In the genomic region with DNA sequence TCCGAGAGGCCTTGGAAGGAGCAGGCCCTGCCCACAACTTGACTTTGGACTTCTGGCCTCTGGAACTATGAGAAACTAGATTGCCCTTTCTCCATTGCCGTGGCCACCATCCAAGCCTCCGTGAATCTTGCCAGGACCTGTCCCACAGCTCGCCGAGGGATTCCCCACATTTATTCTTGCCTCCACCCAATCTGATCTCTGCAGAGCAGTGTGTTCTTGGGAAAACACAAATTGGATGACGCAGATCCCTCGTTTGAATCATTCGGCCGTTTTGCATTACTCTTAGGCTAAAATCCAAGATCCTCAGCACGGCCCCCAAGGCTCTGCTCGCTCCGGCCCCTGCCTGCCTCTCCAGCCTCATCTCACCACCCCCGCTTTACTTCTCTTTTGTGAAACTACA, we compare ENCODE assay signal across 18 cellular contexts.
"Had no signal": no experiment of that assay in that cellular context is flagged by ENCODE, and none has a peak within 500 bp of the region (broad histone marks: within the 10 kb centered on the region; RNA-seq: fewer than 3 reads in every experiment).

No MANE protein-coding gene starts in this region.

- ATAC-seq: activated CD8-positive, alpha-beta T cell treated with anti-CD3 and anti-CD28 coated beads, Interleukin-2, amount 10 ng/mL, durations not matched to agents 7 days and 5 days; effector memory CD8-positive, alpha-beta T cell; WTC11 had no signal

- H3K27ac Mint-ChIP-seq: activated CD8-positive, alpha-beta T cell treated with anti-CD3 and anti-CD28 coated beads, Interleukin-2, amount 10 ng/mL, durations not matched to agents 7 days and 5 days; dendritic cell treated with granulocyte-macrophage colony-stimulating factor and Interleukin-4, amounts not matched to agents 40 ng/mL and 50 ng/mL, for 4 days; effector memory CD8-positive, alpha-beta T cell; stimulated activated naive B cell treated with anti-CD40 and anti-IgM and Interleukin-4, amounts not matched to agents 10 μg/mL and 1 μg/mL and 100 μg/mL, for 72 hours; type B pancreatic cell; WTC11 had no signal

- H3K4me1 Mint-ChIP-seq: WTC11 had no signal

- H3K27me3 ChIP-seq: right atrium auricular region, spleen had no signal

- H3K4me1 ChIP-seq: parathyroid adenoma, right atrium auricular region, spleen had no signal

- H3K4me3 Mint-ChIP-seq: activated CD8-positive, alpha-beta T cell treated with anti-CD3 and anti-CD28 coated beads, Interleukin-2, amount 10 ng/mL, durations not matched to agents 7 days and 5 days; dendritic cell treated with granulocyte-macrophage colony-stimulating factor and Interleukin-4, amounts not matched to agents 40 ng/mL and 50 ng/mL, for 4 days; effector memory CD8-positive, alpha-beta T cell; stimulated activated naive B cell treated with anti-CD40 and anti-IgM and Interleukin-4, amounts not matched to agents 10 μg/mL and 1 μg/mL and 100 μg/mL, for 72 hours; type B pancreatic cell; WTC11 had no signal

- H3K36me3 ChIP-seq: right atrium auricular region, spleen had no signal

- H3K9me3 ChIP-seq: right atrium auricular region, SK-N-SH had no signal

- H3K4me3 ChIP-seq: right atrium auricular region, spleen had no signal

- H3K36me3 Mint-ChIP-seq: stimulated activated naive B cell treated with anti-CD40 and anti-IgM and Interleukin-4, amounts not matched to agents 10 μg/mL and 1 μg/mL and 100 μg/mL, for 72 hours; type B pancreatic cell had no signal

- H3K27me3 Mint-ChIP-seq: dendritic cell treated with granulocyte-macrophage colony-stimulating factor and Interleukin-4, amounts not matched to agents 40 ng/mL and 50 ng/mL, for 4 days; effector memory CD8-positive, alpha-beta T cell; stimulated activated naive B cell treated with anti-CD40 and anti-IgM and Interleukin-4, amounts not matched to agents 10 μg/mL and 1 μg/mL and 100 μg/mL, for 72 hours; type B pancreatic cell had no signal

- H3K9ac ChIP-seq: parathyroid adenoma, SK-N-SH had no signal

- DNase-seq: activated CD4-positive, alpha-beta T cell treated with anti-CD3 and anti-CD28 coated beads for 48 hours; activated CD8-positive, alpha-beta memory T cell treated with anti-CD3 and anti-CD28 coated beads, Interleukin-2, amount 50 U/mL, for 48 hours; activated CD8-positive, alpha-beta T cell treated with anti-CD3 and anti-CD28 coated beads, Interleukin-2, amount 10 ng/mL, durations not matched to agents 7 days and 5 days; activated naive CD4-positive, alpha-beta T cell treated with Interleukin-2 at 50 U/mL for 16 hours; cerebellar nuclear complex; effector memory CD8-positive, alpha-beta T cell; kidney; SK-N-SH; spleen; stimulated activated CD4-positive, alpha-beta T cell treated with anti-CD3 and anti-CD28 coated beads, Interleukin-1b, Interleukin-23, amount 100 ng/mL, for 48 hours; stimulated activated naive B cell treated with anti-CD40 and anti-IgM and Interleukin-4, amounts not matched to agents 10 μg/mL and 1 μg/mL and 100 μg/mL, for 72 hours; substantia nigra; T-helper 1 cell had no signal
